8 cellular contexts compared by ENCODE assay signal in genomic region chr16:24442631-24443030, GRCh38.
"Had no signal": no experiment of that assay in that cellular context is flagged by ENCODE, and none has a peak within 500 bp of the region (broad histone marks: within the 10 kb centered on the region; RNA-seq: fewer than 3 reads in every experiment).

No MANE protein-coding gene starts in this region.

- ATAC-seq: HCT116 had no signal

- DNase-seq: GM23248, GOT3, H9, HCEC 1CT, HFFc6 had no signal

- H3K4me1 Mint-ChIP-seq: GM23338 had no signal

- H3K27ac ChIP-seq: GM23248 had no signal

- H3K9me3 Mint-ChIP-seq: HFFc6 had no signal

- H3K4me3 Mint-ChIP-seq: GM23338, HFFc6 had no signal

- H3K9ac ChIP-seq: GM23248 had no signal

- H3K36me3 ChIP-seq: HAP-1 had no signal

- H3K4me1 ChIP-seq: HAP-1 had no signal

- H3K27ac Mint-ChIP-seq: GM23338, H9, HFFc6 had no signal

- H3K4me3 ChIP-seq: GM23248, GM23338, HAP-1 had no signal

- H3K9me3 ChIP-seq: HAP-1 had no signal
